21 cellular contexts compared by ENCODE assay signal in the genomic region with DNA sequence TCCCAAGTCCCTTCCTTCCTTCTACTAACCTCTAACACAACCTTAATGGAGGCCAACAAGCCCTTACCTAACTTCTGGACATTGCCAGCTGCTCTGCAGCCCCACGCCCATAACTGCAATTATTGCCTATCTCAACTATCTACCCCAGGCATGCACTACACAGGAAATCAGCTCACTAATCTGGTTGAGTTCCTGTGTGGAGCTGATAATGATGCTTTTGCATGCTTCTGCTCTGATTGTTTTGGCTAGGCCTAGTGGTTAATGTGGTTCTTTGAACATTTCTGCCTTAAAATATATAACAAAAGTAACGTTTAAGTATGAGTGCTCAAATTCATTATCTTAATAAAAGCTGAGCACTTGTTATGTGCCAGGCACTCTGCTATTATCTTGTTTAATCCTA.
"Had no signal": no experiment of that assay in that cellular context is flagged by ENCODE, and none has a peak within 500 bp of the region (broad histone marks: within the 10 kb centered on the region; RNA-seq: fewer than 3 reads in every experiment).

No MANE protein-coding gene starts in this region.

- H3K9me3 ChIP-seq: esophagus squamous epithelium, heart left ventricle, neutrophil, pancreas, psoas muscle, right atrium auricular region, spleen, thoracic aorta, upper lobe of left lung had no signal

- ATAC-seq: effector memory CD8-positive, alpha-beta T cell; heart left ventricle; left cardiac atrium; pancreas; psoas muscle had no signal

- H3K4me1 ChIP-seq: esophagus squamous epithelium, heart left ventricle, pancreas, psoas muscle, right atrium auricular region, spleen, upper lobe of left lung had no signal

- H3K4me3 ChIP-seq: dorsolateral prefrontal cortex, esophagus squamous epithelium, heart left ventricle, pancreas, psoas muscle, right atrium auricular region, spleen, thoracic aorta, upper lobe of left lung had no signal

- DNase-seq: activated CD4-positive, alpha-beta memory T cell treated with anti-CD3 and anti-CD28 coated beads for 36 hours; activated CD4-positive, alpha-beta T cell treated with anti-CD3 and anti-CD28 coated beads for 48 hours; activated gamma-delta T cell treated with Interleukin-2 at 50 U/mL for 16 hours; aorta; central memory CD4-positive, alpha-beta T cell; dorsolateral prefrontal cortex; effector memory CD8-positive, alpha-beta T cell; esophagus squamous epithelium; heart left ventricle; islet precursor cell; left cardiac atrium; pancreas; psoas muscle; spleen; stimulated activated CD4-positive, alpha-beta T cell treated with anti-CD3 and anti-CD28 coated beads, Interleukin-4, amount 100 ng/mL, for 1 hour; stimulated activated naive CD4-positive, alpha-beta T cell treated with Interleukin-2 at 50 U/mL for 16 hours; T-helper 9 cell; upper lobe of left lung had no signal

- H3K27ac ChIP-seq: dorsolateral prefrontal cortex, esophagus squamous epithelium, heart left ventricle, neutrophil, pancreas, psoas muscle, right atrium auricular region, spleen, thoracic aorta, upper lobe of left lung had no signal

- H3K27me3 ChIP-seq: dorsolateral prefrontal cortex, heart left ventricle, right atrium auricular region, spleen, upper lobe of left lung had no signal

- H3K36me3 ChIP-seq: esophagus squamous epithelium, heart left ventricle, neutrophil, pancreas, right atrium auricular region, spleen, thoracic aorta, upper lobe of left lung had no signal
